In genomic region chr1:5688479-5689077, GRCh38 we compare ENCODE assay signal across 30 cellular contexts.
A peak's percentile ranks its signal among the peaks of the same experiment; 100 is the strongest.
DNase-seq lines count a peak whose midpoint lies in the region; ATAC-seq, FAIRE-seq and TF ChIP-seq lines count a peak whose summit lies in the region.
"Had no signal": no experiment of that assay in that cellular context is flagged by ENCODE, and none has a peak within 500 bp of the region (broad histone marks: within the 10 kb centered on the region; RNA-seq: fewer than 3 reads in every experiment).

No MANE protein-coding gene starts in this region.

- peaks cover 3% of the 10 kb centered on the region for H3K27me3 ChIP-seq in A673 (replicated peaks; ENCODE audit: insufficient read depth, low read depth, low read length, poor library complexity)
- H3K27me3 ChIP-seq: ovary had no signal

- H3K27ac ChIP-seq in A673 (ENCODE audit: low read depth, low read length, poor library complexity, severe bottlenecking): no peak overlapping the region
- H3K27ac ChIP-seq: A549, gastroesophageal sphincter, ovary, SK-N-MC, suprapubic skin had no signal

- intact Hi-C loops in A673 (cut with micrococcal nuclease; ENCODE audit: unreplicated experiment) (no loop called here), mucosa of descending colon (cut with DNase I, micrococcal nuclease) (no loop called here)

- H3K4me1 ChIP-seq in A673 (ENCODE audit: insufficient read depth, low read length, poor library complexity, severe bottlenecking) (no peaks in the 10 kb centered on the region), mucosa of descending colon (ENCODE audit: low read depth) (peaks cover 10% of the 10 kb centered on the region)
- H3K4me1 ChIP-seq: A549, gastroesophageal sphincter, suprapubic skin had no signal

- BruUV-seq in A673 (replicated peaks; lab: Mats Ljungman, UMichigan): no TSS peak

- peak; percentile 21 for DNase-seq in A673 (ENCODE audit: low spot score)
- peak; percentile 44 for DNase-seq in LNCaP clone FGC (ENCODE audit: low read depth)
- peak; percentile 6 for DNase-seq in central memory CD4-positive, alpha-beta T cell
- DNase-seq in mucosa of descending colon: peak; percentile 64 to 71 (median 68)
- DNase-seq in D721Med (ENCODE audit: insufficient read length, low spot score): no peak
- DNase-seq in DMS79 treated with DMSO at 0.1 percent for 48 hours (lab: John Stamatoyannopoulos, UW): no peak
- DNase-seq in NCI-H2171 (lab: John Stamatoyannopoulos, UW): no peak
- DNase-seq: activated CD4-positive, alpha-beta T cell treated with anti-CD3 and anti-CD28 coated beads, Interleukin-2, amount 50 U/mL, for 48 hours; activated T-cell treated with anti-CD3 and anti-CD28 coated beads, Interleukin-2, amount 50 U/mL, for 72 hours; AML-193; CD4-positive, alpha-beta T cell; DMS 273 treated with DMSO at 0.1 percent for 48 hours; H7; hypothalamus; left cardiac atrium; NCI-H1694 treated with DMSO at 0.1 percent for 48 hours; ovary; retina; RPMI8226; stimulated activated naive CD4-positive, alpha-beta T cell had no signal

- POLR2A ChIA-PET in A673 (lab: Charles Lee; ENCODE audit: low non-redundant PET): no interaction called here

- ATAC-seq in mucosa of descending colon: peak; percentile 93
- ATAC-seq in HG02840 (IDR thresholded peaks at IDR 0.05; ENCODE audit: low FRiP score, unreplicated experiment): no peak
- ATAC-seq: activated CD4-positive, CD25-positive, alpha-beta regulatory T cell treated with anti-CD3 and anti-CD28 coated beads, Interleukin-2, amount 50 U/mL, for 24 hours; activated T-cell treated with anti-CD3 and anti-CD28 coated beads, Interleukin-2, amount 50 U/mL, for 72 hours; gastroesophageal sphincter; left cardiac atrium had no signal

- H3K4me3 ChIP-seq in A673 (ENCODE audit: low read depth, low read length, poor library complexity, severe bottlenecking) (no peak overlapping the region), LNCaP clone FGC (ENCODE audit: low read depth, low read length) (no peak overlapping the region), mucosa of descending colon (no peak overlapping the region)
- H3K4me3 ChIP-seq: A549, gastroesophageal sphincter, ovary, SK-N-MC, smooth muscle cell, suprapubic skin had no signal

- no peaks in the 10 kb centered on the region for H3K9me3 ChIP-seq in A673 (ENCODE audit: low read depth, low read length, poor library complexity, severe bottlenecking)
- no peaks in the 10 kb centered on the region for H3K9me3 ChIP-seq in mucosa of descending colon
- H3K9me3 ChIP-seq: A549, gastroesophageal sphincter, ovary, suprapubic skin had no signal

- no peak for FAIRE-seq in D721Med (lab: Jason Lieb, UNC)
- FAIRE-seq: A549, endothelial cell of umbilical vein, GM12891, urothelium cell line had no signal

- CTCF ChIA-PET in A673 (lab: Charles Lee): no interaction called here

- no peaks in the 10 kb centered on the region for H3K36me3 ChIP-seq in A673 (ENCODE audit: insufficient read depth, low read length, poor library complexity, severe bottlenecking)
- H3K36me3 ChIP-seq in mucosa of descending colon (ENCODE audit: low read depth): no peaks in the 10 kb centered on the region
- H3K36me3 ChIP-seq: gastroesophageal sphincter, ovary, suprapubic skin had no signal

- TF ChIP-seq CTCF in A673 (conservative IDR thresholded peaks at IDR 0.05; ENCODE audit: low read depth, low read length) (no peak), LNCaP clone FGC (IDR thresholded peaks at IDR 0.05; ENCODE audit: control insufficient read depth, extremely low read depth, insufficient read depth) (no peak), mucosa of descending colon (IDR thresholded peaks at IDR 0.05) (no peak), D721Med (IDR thresholded peaks at IDR 0.05; ENCODE audit: insufficient read depth, missing control alignments) (no peak)

Comparison
In these comparisons a context has a peak if more than half of its experiments do, and no peak if none do; other contexts are left out.
1. DNase-seq: peak in A673 (single experiment), LNCaP clone FGC (single experiment), central memory CD4-positive, alpha-beta T cell (single experiment) and mucosa of descending colon (3 of 3); none in D721Med (single experiment), DMS79 treated with DMSO at 0.1 percent for 48 hours (single experiment) and NCI-H2171 (single experiment).